Comparison of ENCODE assay signal across 9 cellular contexts in the genomic region with DNA sequence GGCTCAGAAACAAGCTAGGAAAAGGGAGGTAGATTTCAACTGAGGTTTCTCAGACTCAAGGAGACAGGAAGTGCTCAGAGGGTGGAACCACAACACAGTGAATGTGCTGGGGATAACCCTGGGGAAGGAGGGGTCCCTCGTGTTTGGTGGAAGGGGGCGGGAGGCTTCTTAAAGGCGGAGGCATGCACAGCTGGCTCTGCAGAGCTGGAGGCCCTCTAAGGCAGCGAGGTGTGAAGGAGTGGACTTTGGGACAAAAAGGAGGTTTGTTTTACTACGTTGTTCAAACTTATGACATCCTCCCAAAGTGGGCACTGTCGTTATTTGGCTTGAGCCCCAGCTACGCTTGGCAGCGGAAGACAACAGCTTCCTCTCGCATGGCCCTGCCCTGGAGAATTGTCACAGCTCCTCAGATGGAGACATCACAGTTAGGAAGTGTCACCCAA. TPM values are rescaled to one million over a fixed set of nuclear protein-coding genes. Genes with fewer than 3 reads are reported as not detected.
A peak's percentile ranks its signal among the peaks of the same experiment; 100 is the strongest.
DNase-seq lines count a peak whose midpoint lies in the region; ATAC-seq and TF ChIP-seq lines count a peak whose summit lies in the region.
"Had no signal": no experiment of that assay in that cellular context is flagged by ENCODE, and none has a peak within 500 bp of the region (broad histone marks: within the 10 kb centered on the region; RNA-seq: fewer than 3 reads in every experiment).

No MANE protein-coding gene starts in this region.

- peak; percentile 39 for ATAC-seq in activated CD4-positive, alpha-beta T cell treated with anti-CD3 and anti-CD28 coated beads for 36 hours
- ATAC-seq in lung (ENCODE audit: insufficient read depth, low FRiP score), result no peak

- H3K27ac ChIP-seq in lung (ENCODE audit: low read depth in 1 of 2, low read length in 1 of 2) (peak overlapping the region; percentile 42 to 79), thymus (ENCODE audit: low read depth) (peak overlapping the region; percentile 74)

- no peaks in the 10 kb centered on the region for H3K9me3 Mint-ChIP-seq in activated CD4-positive, alpha-beta T cell treated with anti-CD3 and anti-CD28 coated beads for 36 hours (ENCODE audit: low read depth)
- no peaks in the 10 kb centered on the region for H3K9me3 Mint-ChIP-seq in activated naive CD8-positive, alpha-beta T cell (ENCODE audit: low read depth)

- peaks cover 24% of the 10 kb centered on the region for H3K4me1 Mint-ChIP-seq in activated CD4-positive, alpha-beta T cell treated with anti-CD3 and anti-CD28 coated beads for 36 hours
- peaks cover 23% of the 10 kb centered on the region for H3K4me1 Mint-ChIP-seq in activated naive CD8-positive, alpha-beta T cell (ENCODE audit: low read depth)

- peak; percentile 43 for DNase-seq in activated CD4-positive, alpha-beta T cell treated with anti-CD3 and anti-CD28 coated beads for 36 hours
- no peak for DNase-seq in activated CD4-positive, alpha-beta T cell treated with anti-CD3 and anti-CD28 coated beads, Interleukin-2, amount 50 U/mL, for 1 hour
- DNase-seq in lung (ENCODE audit: low spot score) (no peak), T1000 (lab: John Stamatoyannopoulos, UW) (no peak), foreskin melanocyte (no peak), DMS 273 treated with DMSO at 0.1 percent for 48 hours (lab: John Stamatoyannopoulos, UW) (no peak)

- H3K36me3 ChIP-seq in lung (ENCODE audit: control insufficient read depth in 2 of 2, insufficient read depth in 2 of 2, low read length in 2 of 2) (no peaks in the 10 kb centered on the region), thymus (ENCODE audit: control insufficient read depth, insufficient read depth) (no peaks in the 10 kb centered on the region)

- peak overlapping the region; percentile 87 for H3K27ac Mint-ChIP-seq in activated CD4-positive, alpha-beta T cell treated with anti-CD3 and anti-CD28 coated beads for 36 hours
- peak overlapping the region; percentile 76 for H3K27ac Mint-ChIP-seq in activated naive CD8-positive, alpha-beta T cell

- H3K4me3 ChIP-seq in lung, result no peak overlapping the region
- H3K4me3 ChIP-seq in thymus (ENCODE audit: low read length), result no peak overlapping the region
- H3K4me3 ChIP-seq: body of pancreas had no signal

- H3K9me3 ChIP-seq in lung (ENCODE audit: control insufficient read depth in 2 of 2, insufficient read depth in 1 of 2, low read length in 1 of 2), result peaks cover 0 to 2% of the 10 kb centered on the region in 2 donors
- no peaks in the 10 kb centered on the region for H3K9me3 ChIP-seq in thymus (ENCODE audit: control insufficient read depth)
- H3K9me3 ChIP-seq: body of pancreas had no signal

- H3K4me1 ChIP-seq in lung (ENCODE audit: control insufficient read depth in 2 of 2, insufficient read depth in 2 of 2, low read length in 2 of 2) (peaks cover 0 to 2% of the 10 kb centered on the region in 2 donors), thymus (ENCODE audit: control insufficient read depth, insufficient read depth, low read length) (peaks cover 12% of the 10 kb centered on the region)

- TF ChIP-seq CTCF in lung (IDR thresholded peaks at IDR 0.05; ENCODE audit: control extremely low read depth, extremely low read depth), result no peak

- intact Hi-C loops in activated CD4-positive, alpha-beta T cell treated with anti-CD3 and anti-CD28 coated beads for 36 hours (cut with DNase I, micrococcal nuclease), result loop anchor here in 1 of 2 experiments (2.0 kb wide), 1 partner anchor 22 kb away; a partner anchor contains a TSS

- CTCF ChIA-PET in activated CD4-positive, alpha-beta T cell treated with anti-CD3 and anti-CD28 coated beads for 36 hours (lab: Charles Lee), result interaction anchor here (0.7 to 1.8 kb wide), 6 partner anchors 18 to 609 kb away, joined by 3 to 7 read pairs (median 4); a partner anchor contains a TSS

- peak overlapping the region; percentile 30 for H3K4me3 Mint-ChIP-seq in activated CD4-positive, alpha-beta T cell treated with anti-CD3 and anti-CD28 coated beads for 36 hours
- H3K4me3 Mint-ChIP-seq in activated naive CD8-positive, alpha-beta T cell, result peak overlapping the region; percentile 72

- no peaks in the 10 kb centered on the region for H3K36me3 Mint-ChIP-seq in activated CD4-positive, alpha-beta T cell treated with anti-CD3 and anti-CD28 coated beads for 36 hours (ENCODE audit: low read depth)
- no peaks in the 10 kb centered on the region for H3K36me3 Mint-ChIP-seq in activated naive CD8-positive, alpha-beta T cell

- no peaks in the 10 kb centered on the region for H3K27me3 ChIP-seq in lung (ENCODE audit: control insufficient read depth, insufficient read depth)
- no peaks in the 10 kb centered on the region for H3K27me3 ChIP-seq in thymus (ENCODE audit: control insufficient read depth, insufficient read depth)
- H3K27me3 ChIP-seq: body of pancreas had no signal

- POLR2A ChIA-PET in activated CD4-positive, alpha-beta T cell treated with anti-CD3 and anti-CD28 coated beads for 36 hours (lab: Charles Lee), result interaction anchor here (1.1 kb wide), 1 partner anchor 28 kb away, joined by 3 read pairs; no protein-coding TSS in a partner anchor

- H3K27me3 Mint-ChIP-seq in activated CD4-positive, alpha-beta T cell treated with anti-CD3 and anti-CD28 coated beads for 36 hours, result no peaks in the 10 kb centered on the region
- H3K27me3 Mint-ChIP-seq in activated naive CD8-positive, alpha-beta T cell, result no peaks in the 10 kb centered on the region

- 15 to 47% methylated on average over 9 of the region's 9 CpGs for WGBS in lung, 2 donors
- WGBS in thymus, result 17% methylated on average over 9 of the region's 9 CpGs

RNA-seq across cellular contexts. Expression of a gene that starts 21.7 kb away (rescaled TPM):
- 10 to 100 TPM; 23.1 to 31.3 TPM for total RNA-seq in activated CD4-positive, alpha-beta T cell treated with anti-CD3 and anti-CD28 coated beads for 36 hours
- total RNA-seq in lung, result 10 to 100 TPM; 19.9 to 31.2 TPM
- polyA plus RNA-seq in lung (1 to 10 TPM; 4.6 to 9.1 TPM), thymus (8.9 TPM)
